ENCODE assay signal across 8 cellular contexts in genomic region chr7:88927-89921, GRCh38.
DNase-seq lines count a peak whose midpoint lies in the region; ATAC-seq and TF ChIP-seq lines count a peak whose summit lies in the region.

No MANE protein-coding gene starts in this region.

- H3K4me3 ChIP-seq in thoracic aorta, result no peak overlapping the region

- intact Hi-C loops in activated CD4-positive, alpha-beta T cell treated with anti-CD3 and anti-CD28 coated beads for 36 hours (cut with DNase I, micrococcal nuclease), result no loop called here

- peak; percentile 44 for ATAC-seq in activated CD4-positive, alpha-beta T cell treated with anti-CD3 and anti-CD28 coated beads for 36 hours
- ATAC-seq in thoracic aorta (ENCODE audit: insufficient number of reproducible peaks, low FRiP score, low read depth), result peak; percentile 42
- no peak for ATAC-seq in HG03039 (IDR thresholded peaks at IDR 0.05; ENCODE audit: unreplicated experiment)
- no peak for ATAC-seq in GM19324 (IDR thresholded peaks at IDR 0.05; ENCODE audit: low FRiP score, unreplicated experiment)

- TF ChIP-seq CTCF in thoracic aorta (IDR thresholded peaks at IDR 0.05), result no peak

- peaks cover 2% of the 10 kb centered on the region for H3K27me3 Mint-ChIP-seq in activated CD4-positive, alpha-beta T cell treated with anti-CD3 and anti-CD28 coated beads for 36 hours

- POLR2A ChIA-PET in activated CD4-positive, alpha-beta T cell treated with anti-CD3 and anti-CD28 coated beads for 36 hours (lab: Charles Lee), result no interaction called here

- H3K36me3 ChIP-seq in thoracic aorta, result no peaks in the 10 kb centered on the region

- peaks cover 24 to 38% of the 10 kb centered on the region in 2 donors for H3K4me1 ChIP-seq in thoracic aorta (ENCODE audit: control insufficient read depth in 1 of 2, low read depth in 2 of 2)

- H3K4me1 Mint-ChIP-seq in activated CD4-positive, alpha-beta T cell treated with anti-CD3 and anti-CD28 coated beads for 36 hours, result peaks cover 2% of the 10 kb centered on the region

- H3K4me3 Mint-ChIP-seq in activated CD4-positive, alpha-beta T cell treated with anti-CD3 and anti-CD28 coated beads for 36 hours, result no peak overlapping the region

- DNase-seq in activated CD4-positive, alpha-beta T cell treated with anti-CD3 and anti-CD28 coated beads for 36 hours, result peak; percentile 21
- DNase-seq in activated CD4-positive, alpha-beta T cell treated with anti-CD3 and anti-CD28 coated beads for 4 hours, result no peak
- DNase-seq in amniotic epithelial cell (ENCODE audit: low read depth), result peak; percentile 95
- DNase-seq in iris pigment epithelial cell (ENCODE audit: low read depth), result peak; percentile 96
- peak; percentile 79 for DNase-seq in thoracic aorta (ENCODE audit: low spot score)
- DNase-seq in DMS79 (lab: John Stamatoyannopoulos, UW), result no peak

- H3K27ac Mint-ChIP-seq in activated CD4-positive, alpha-beta T cell treated with anti-CD3 and anti-CD28 coated beads for 36 hours, result no peak overlapping the region

- H3K27ac ChIP-seq in thoracic aorta, result peak overlapping the region; percentile 72 to 76

- no peaks in the 10 kb centered on the region for H3K36me3 Mint-ChIP-seq in activated CD4-positive, alpha-beta T cell treated with anti-CD3 and anti-CD28 coated beads for 36 hours (ENCODE audit: low read depth)

- H3K9me3 Mint-ChIP-seq in activated CD4-positive, alpha-beta T cell treated with anti-CD3 and anti-CD28 coated beads for 36 hours (ENCODE audit: low read depth), result no peaks in the 10 kb centered on the region

- H3K27me3 ChIP-seq in thoracic aorta (replicated peaks; ENCODE audit: insufficient read depth), result no peaks in the 10 kb centered on the region

- CTCF ChIA-PET in activated CD4-positive, alpha-beta T cell treated with anti-CD3 and anti-CD28 coated beads for 36 hours (lab: Charles Lee), result no interaction called here

- H3K9me3 ChIP-seq in thoracic aorta, result no peaks in the 10 kb centered on the region

Comparison
In these comparisons a context has a peak if more than half of its experiments do, and no peak if none do; other contexts are left out.
1. DNase-seq: peak in activated CD4-positive, alpha-beta T cell treated with anti-CD3 and anti-CD28 coated beads for 36 hours (single experiment), amniotic epithelial cell (single experiment), iris pigment epithelial cell (single experiment) and thoracic aorta (single experiment); none in activated CD4-positive, alpha-beta T cell treated with anti-CD3 and anti-CD28 coated beads for 4 hours (0 of 2) and DMS79 (single experiment).
2. ATAC-seq: peak in activated CD4-positive, alpha-beta T cell treated with anti-CD3 and anti-CD28 coated beads for 36 hours (single experiment) and thoracic aorta (single experiment); none in HG03039 (single experiment) and GM19324 (single experiment).